8 cellular contexts compared by ENCODE assay signal in the genomic region with DNA sequence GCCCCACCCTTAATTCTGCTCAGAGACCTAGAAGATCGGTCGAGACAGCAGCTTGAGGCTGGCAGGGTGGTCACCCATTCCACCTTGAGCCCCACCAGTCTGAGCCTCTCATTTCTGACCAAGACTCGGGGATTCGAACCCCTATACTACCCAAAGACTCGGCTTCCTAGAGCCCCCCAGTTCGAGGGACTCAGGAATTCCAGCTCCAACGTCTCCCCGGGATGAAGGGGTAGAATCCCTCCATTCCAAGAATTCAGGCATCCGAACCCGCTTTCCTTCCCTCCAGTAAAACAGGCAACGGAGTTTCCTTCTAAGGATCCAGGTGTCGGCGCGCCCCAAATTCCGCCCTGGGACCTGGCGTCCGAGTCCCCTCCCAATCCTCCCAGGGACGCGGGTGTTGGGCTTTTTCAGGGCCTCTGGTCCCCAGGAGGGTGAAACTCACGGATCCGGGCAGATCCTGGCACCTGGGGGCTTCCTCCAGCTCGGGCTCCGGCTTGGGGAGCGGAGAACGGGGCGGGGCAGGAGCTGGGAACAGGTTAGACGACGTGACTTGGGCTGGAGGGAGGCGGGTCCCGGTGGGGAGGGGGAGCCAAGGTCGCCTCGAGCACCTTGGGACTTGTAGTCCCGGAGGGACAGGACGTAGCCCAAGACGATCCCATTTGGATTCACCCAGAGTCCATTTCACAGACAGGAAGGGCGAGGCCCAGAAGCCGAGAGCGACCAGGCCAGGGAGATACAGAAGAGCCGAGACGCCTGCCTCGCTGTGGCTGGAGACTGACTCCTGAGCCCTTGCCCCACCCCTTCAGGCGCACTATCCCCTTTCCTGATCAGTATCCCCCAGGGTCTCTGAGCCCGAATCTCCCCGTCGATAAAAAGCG. TPM values are rescaled to one million over a fixed set of nuclear protein-coding genes. Genes with fewer than 3 reads are reported as not detected.
DNase-seq lines count a peak whose midpoint lies in the region; ATAC-seq and TF ChIP-seq lines count a peak whose summit lies in the region.

A gene with protein sequence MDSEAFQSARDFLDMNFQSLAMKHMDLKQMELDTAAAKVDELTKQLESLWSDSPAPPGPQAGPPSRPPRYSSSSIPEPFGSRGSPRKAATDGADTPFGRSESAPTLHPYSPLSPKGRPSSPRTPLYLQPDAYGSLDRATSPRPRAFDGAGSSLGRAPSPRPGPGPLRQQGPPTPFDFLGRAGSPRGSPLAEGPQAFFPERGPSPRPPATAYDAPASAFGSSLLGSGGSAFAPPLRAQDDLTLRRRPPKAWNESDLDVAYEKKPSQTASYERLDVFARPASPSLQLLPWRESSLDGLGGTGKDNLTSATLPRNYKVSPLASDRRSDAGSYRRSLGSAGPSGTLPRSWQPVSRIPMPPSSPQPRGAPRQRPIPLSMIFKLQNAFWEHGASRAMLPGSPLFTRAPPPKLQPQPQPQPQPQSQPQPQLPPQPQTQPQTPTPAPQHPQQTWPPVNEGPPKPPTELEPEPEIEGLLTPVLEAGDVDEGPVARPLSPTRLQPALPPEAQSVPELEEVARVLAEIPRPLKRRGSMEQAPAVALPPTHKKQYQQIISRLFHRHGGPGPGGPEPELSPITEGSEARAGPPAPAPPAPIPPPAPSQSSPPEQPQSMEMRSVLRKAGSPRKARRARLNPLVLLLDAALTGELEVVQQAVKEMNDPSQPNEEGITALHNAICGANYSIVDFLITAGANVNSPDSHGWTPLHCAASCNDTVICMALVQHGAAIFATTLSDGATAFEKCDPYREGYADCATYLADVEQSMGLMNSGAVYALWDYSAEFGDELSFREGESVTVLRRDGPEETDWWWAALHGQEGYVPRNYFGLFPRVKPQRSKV (minus strand): TSS at position 513 of the 878 bp plus-strand sequence. CDS start 6,751 bp downstream, outside the sequence.

- peak within 1 kb of the TSS; percentile 97 for H3K27ac Mint-ChIP-seq in activated CD4-positive, alpha-beta T cell treated with anti-CD3 and anti-CD28 coated beads for 36 hours
- H3K27ac Mint-ChIP-seq in stimulated activated naive CD8-positive, alpha-beta T cell treated with anti-CD3 and anti-CD28 coated beads, Interleukin-15, amount 100 ng/mL, for 72 hours: peak within 1 kb of the TSS; percentile 94 to 99

- peaks cover 29% of the 10 kb centered on the region for H3K27me3 Mint-ChIP-seq in activated CD4-positive, alpha-beta T cell treated with anti-CD3 and anti-CD28 coated beads for 36 hours
- H3K27me3 Mint-ChIP-seq in stimulated activated naive CD8-positive, alpha-beta T cell treated with anti-CD3 and anti-CD28 coated beads, Interleukin-15, amount 100 ng/mL, for 72 hours: peaks cover 40% of the 10 kb centered on the region

- peak within 1 kb of the TSS; percentile 88 for H3K9ac ChIP-seq in endocrine pancreas (ENCODE audit: control insufficient read depth, insufficient read depth, low read length)

- DNase-seq in BE2C (peak; percentile 53), NCI-H2029 treated with DMSO at 0.1 percent for 48 hours (lab: John Stamatoyannopoulos, UW) (peak; percentile 61), mesenteric fat pad (ENCODE audit: low spot score) (no peak)
- peak; percentile 85 for DNase-seq in activated CD4-positive, alpha-beta T cell treated with anti-CD3 and anti-CD28 coated beads for 36 hours
- DNase-seq in stimulated activated naive CD8-positive, alpha-beta T cell treated with anti-CD3 and anti-CD28 coated beads, Interleukin-15, amount 100 ng/mL, for 72 hours: peak; percentile 53 to 57

- H3K4me1 ChIP-seq in BE2C (no peaks in the 10 kb centered on the region; the same call in none of the 2 replicates), endocrine pancreas (ENCODE audit: control insufficient read depth, insufficient read depth, low read length) (no peaks in the 10 kb centered on the region)

- TF ChIP-seq CTCF in BE2C (IDR thresholded peaks at IDR 0.05; ENCODE audit: low read depth, low read length): no peak

- H3K9me3 Mint-ChIP-seq in activated CD4-positive, alpha-beta T cell treated with anti-CD3 and anti-CD28 coated beads for 36 hours (ENCODE audit: low read depth): no peaks in the 10 kb centered on the region
- H3K9me3 Mint-ChIP-seq in stimulated activated naive CD8-positive, alpha-beta T cell treated with anti-CD3 and anti-CD28 coated beads, Interleukin-15, amount 100 ng/mL, for 72 hours: no peaks in the 10 kb centered on the region

- H3K4me3 ChIP-seq in BE2C (ENCODE audit: low read depth, low read length): peak within 1 kb of the TSS; percentile 89
- peak within 1 kb of the TSS; percentile 59 for H3K4me3 ChIP-seq in endocrine pancreas (ENCODE audit: control insufficient read depth, insufficient read depth, low read length)

- POLR2A ChIA-PET in activated CD4-positive, alpha-beta T cell treated with anti-CD3 and anti-CD28 coated beads for 36 hours (lab: Charles Lee): interaction anchor here (1.1 kb wide), 1 partner anchor 14 kb away, joined by 3 read pairs; no protein-coding TSS in a partner anchor

- H3K4me3 Mint-ChIP-seq in activated CD4-positive, alpha-beta T cell treated with anti-CD3 and anti-CD28 coated beads for 36 hours: peak within 1 kb of the TSS; percentile 95
- peak within 1 kb of the TSS; percentile 92 to 100 for H3K4me3 Mint-ChIP-seq in stimulated activated naive CD8-positive, alpha-beta T cell treated with anti-CD3 and anti-CD28 coated beads, Interleukin-15, amount 100 ng/mL, for 72 hours

- intact Hi-C loops in activated CD4-positive, alpha-beta T cell treated with anti-CD3 and anti-CD28 coated beads for 36 hours (cut with DNase I, micrococcal nuclease): loop anchor here (1.0 to 10.0 kb wide), 9 partner anchors 34 to 514 kb away; a partner anchor contains a TSS

- peaks cover 16% of the 10 kb centered on the region for H3K36me3 Mint-ChIP-seq in activated CD4-positive, alpha-beta T cell treated with anti-CD3 and anti-CD28 coated beads for 36 hours (ENCODE audit: low read depth)

- H3K4me1 Mint-ChIP-seq in activated CD4-positive, alpha-beta T cell treated with anti-CD3 and anti-CD28 coated beads for 36 hours: peaks cover 34% of the 10 kb centered on the region
- H3K4me1 Mint-ChIP-seq in stimulated activated naive CD8-positive, alpha-beta T cell treated with anti-CD3 and anti-CD28 coated beads, Interleukin-15, amount 100 ng/mL, for 72 hours: peaks cover 70% of the 10 kb centered on the region

- H3K9me3 ChIP-seq in BE2C (no peaks in the 10 kb centered on the region), endocrine pancreas (ENCODE audit: control insufficient read depth, low read length) (no peaks in the 10 kb centered on the region)

- peaks cover 7% of the 10 kb centered on the region; the same call in 1 of the 2 replicates for H3K27me3 ChIP-seq in BE2C
- no peaks in the 10 kb centered on the region for H3K27me3 ChIP-seq in endocrine pancreas (ENCODE audit: control insufficient read depth, insufficient read depth, low read length)

- ATAC-seq in GM21723 (IDR thresholded peaks at IDR 0.05; ENCODE audit: unreplicated experiment) (peak; percentile 10), HG02678 (IDR thresholded peaks at IDR 0.05; ENCODE audit: unreplicated experiment) (no peak)
- ATAC-seq in activated CD4-positive, alpha-beta T cell treated with anti-CD3 and anti-CD28 coated beads for 36 hours: peak; percentile 40
- ATAC-seq in stimulated activated naive CD8-positive, alpha-beta T cell treated with anti-CD3 and anti-CD28 coated beads, Interleukin-15, amount 100 ng/mL, for 72 hours: peak; percentile 13

- peaks cover 18% of the 10 kb centered on the region for H3K36me3 ChIP-seq in BE2C
- H3K36me3 ChIP-seq in endocrine pancreas (ENCODE audit: control insufficient read depth, insufficient read depth, low read length): no peaks in the 10 kb centered on the region

- CTCF ChIA-PET in activated CD4-positive, alpha-beta T cell treated with anti-CD3 and anti-CD28 coated beads for 36 hours (lab: Charles Lee): interaction anchor here (0.5 to 3.4 kb wide), 7 partner anchors 9 to 673 kb away, joined by 3 to 17 read pairs (median 3); a partner anchor contains a TSS

RNA-seq across cellular contexts. Expression of the gene that starts here (rescaled TPM):
- 0.77 TPM for polyA plus RNA-seq in BE2C (2012; ENCODE audit: insufficient read depth, insufficient read length, low read depth)
- total RNA-seq in activated CD4-positive, alpha-beta T cell treated with anti-CD3 and anti-CD28 coated beads for 36 hours: 10 to 100 TPM; 15.2 to 17.8 TPM
- total RNA-seq in mesenteric fat pad: 17.6 TPM
